Comparison of ENCODE assay signal across 8 cellular contexts in the genomic region with DNA sequence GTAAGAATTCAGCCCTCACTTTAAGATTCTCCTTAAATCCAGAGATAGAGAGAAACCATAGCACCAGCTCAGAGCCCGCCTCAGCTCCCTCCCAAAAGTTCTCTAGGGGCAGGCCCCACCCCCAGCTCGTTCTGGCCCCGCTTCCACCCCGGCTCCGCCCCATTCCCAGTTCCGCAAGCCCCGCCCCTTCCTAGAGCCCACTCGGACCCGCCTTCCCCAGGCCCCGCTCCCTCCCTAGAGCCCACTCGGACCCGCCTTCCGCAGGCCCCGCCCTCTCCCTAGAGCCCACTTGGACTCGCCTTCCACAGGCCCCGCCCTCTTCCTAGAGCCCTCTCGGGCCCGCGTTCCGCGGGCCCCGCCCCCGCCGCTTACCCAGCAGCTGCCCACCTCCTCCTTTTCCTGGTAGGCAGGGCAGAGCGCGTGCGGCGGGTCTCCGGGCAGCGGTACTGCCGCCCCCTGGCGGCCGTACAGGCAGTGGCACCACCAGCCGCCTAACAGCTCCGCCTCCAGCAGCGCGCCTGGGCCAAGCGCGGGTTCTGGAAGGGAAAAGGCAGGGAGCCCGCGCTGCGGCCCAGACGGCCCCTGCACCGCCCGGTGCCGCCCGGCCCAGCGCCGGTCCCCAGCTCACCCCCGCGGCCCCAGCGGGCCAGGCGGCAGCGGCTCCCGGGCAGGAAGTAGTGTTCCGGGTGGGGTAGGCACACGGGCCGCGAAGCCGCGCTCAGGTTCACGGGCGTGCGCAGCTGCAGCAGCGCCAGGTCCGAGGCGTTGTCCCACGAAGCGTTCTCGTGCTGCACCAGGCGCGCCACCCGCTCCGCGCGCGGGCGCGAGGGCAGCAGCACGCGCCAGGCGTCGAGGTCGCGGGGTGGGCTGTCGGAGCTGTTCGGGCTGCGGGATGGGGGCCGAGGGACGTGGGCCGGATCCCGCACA. TPM values are rescaled to one million over a fixed set of nuclear protein-coding genes. Genes with fewer than 3 reads are reported as not detected.
A peak's percentile ranks its signal among the peaks of the same experiment; 100 is the strongest.
DNase-seq lines count a peak whose midpoint lies in the region; ATAC-seq and TF ChIP-seq lines count a peak whose summit lies in the region.

No MANE protein-coding gene starts in this region.

- no peaks in the 10 kb centered on the region for H3K27me3 ChIP-seq in PC-9 (ENCODE audit: insufficient read depth, low read depth)
- peaks cover 0 to 5% (median 0%) of the 10 kb centered on the region in 4 donors for H3K27me3 ChIP-seq in esophagus muscularis mucosa

- no peak for TF ChIP-seq EP300 in esophagus muscularis mucosa (IDR thresholded peaks at IDR 0.05)

- no peaks in the 10 kb centered on the region for H4K20me1 ChIP-seq in PC-9 (ENCODE audit: insufficient read depth)

- no peaks in the 10 kb centered on the region for H3K36me3 Mint-ChIP-seq in activated T-cell treated with anti-CD3 and anti-CD28 coated beads, Interleukin-2, amount 50 U/mL, for 4 hours (ENCODE audit: insufficient read depth)

- peaks cover 6% of the 10 kb centered on the region for H3K4me1 Mint-ChIP-seq in activated T-cell treated with anti-CD3 and anti-CD28 coated beads, Interleukin-2, amount 50 U/mL, for 4 hours (ENCODE audit: low read depth)

- H3K4me2 ChIP-seq in PC-9, result peak overlapping the region; percentile 78

- peak; percentile 93 for TF ChIP-seq CTCF in PC-9 (conservative IDR thresholded peaks at IDR 0.05)
- peak in 2 of 3 experiments; percentile 99 to 100 for TF ChIP-seq CTCF in esophagus muscularis mucosa (IDR thresholded peaks at IDR 0.05)

- peak; percentile 86 for ATAC-seq in GM21737 (IDR thresholded peaks at IDR 0.05; ENCODE audit: unreplicated experiment)
- ATAC-seq in activated T-cell treated with anti-CD3 and anti-CD28 coated beads, Interleukin-2, amount 50 U/mL, for 4 hours, result peak; percentile 92 to 94

- H3F3A ChIP-seq in PC-9 (ENCODE audit: insufficient read depth, low read depth), result peaks cover 40% of the 10 kb centered on the region

- 1% methylated on average over 24 of the region's 92 CpGs for WGBS in esophagus muscularis mucosa

- H3K4me3 Mint-ChIP-seq in activated T-cell treated with anti-CD3 and anti-CD28 coated beads, Interleukin-2, amount 50 U/mL, for 4 hours, result peak overlapping the region; percentile 46

- H3K9me3 ChIP-seq in PC-9 (ENCODE audit: insufficient read depth, low read depth), result no peaks in the 10 kb centered on the region
- H3K9me3 ChIP-seq in esophagus muscularis mucosa, result no peaks in the 10 kb centered on the region

- H3K9me2 ChIP-seq in PC-9 (ENCODE audit: insufficient read depth), result no peaks in the 10 kb centered on the region

- no peaks in the 10 kb centered on the region for H3K36me3 ChIP-seq in PC-9 (ENCODE audit: low read depth)
- H3K36me3 ChIP-seq in esophagus muscularis mucosa, result no peaks in the 10 kb centered on the region

- H3K9me3 Mint-ChIP-seq in activated T-cell treated with anti-CD3 and anti-CD28 coated beads, Interleukin-2, amount 50 U/mL, for 4 hours, result no peaks in the 10 kb centered on the region

- no peaks in the 10 kb centered on the region for H3K79me2 ChIP-seq in PC-9 (ENCODE audit: low read depth)

- intact Hi-C loops in PC-9 (cut with micrococcal nuclease; ENCODE audit: unreplicated experiment) (loop anchor here (1.0 to 5.0 kb wide), 7 partner anchors 25 to 726 kb away; partner anchors contain the start of genes BCKDK, HSD3B7, KAT8 and STX4), esophagus muscularis mucosa (cut with DNase I) (loop anchor here (5.0 kb wide), 2 partner anchors 35 to 155 kb away; partner anchors contain the start of genes BCKDK and HSD3B7)

- H3K4me1 ChIP-seq in PC-9 (replicated peaks; ENCODE audit: insufficient read depth) (peaks cover 39% of the 10 kb centered on the region), esophagus muscularis mucosa (peaks cover 18 to 27% (median 23%) of the 10 kb centered on the region in 4 donors)

- no peaks in the 10 kb centered on the region for H3K27me3 Mint-ChIP-seq in activated T-cell treated with anti-CD3 and anti-CD28 coated beads, Interleukin-2, amount 50 U/mL, for 4 hours (ENCODE audit: low read depth)

- POLR2A ChIA-PET in PC-9 (lab: Charles Lee; ENCODE audit: unreplicated experiment), result interaction anchor here (0.5 to 1.9 kb wide), 21 partner anchors 8 to 484 kb away, joined by 3 to 108 read pairs (median 6); partner anchors contain the start of genes CTF1, FBRS, FUS and HSD3B7

- BruUV-seq in PC-9 (replicated peaks; lab: Mats Ljungman, UMichigan), result no TSS peak

- no peak for TF ChIP-seq POLR2A in esophagus muscularis mucosa (IDR thresholded peaks at IDR 0.05; ENCODE audit: low read depth)

- DNase-seq in DMS79 (lab: John Stamatoyannopoulos, UW) (peak; percentile 97), KG1 (lab: John Stamatoyannopoulos, UW) (peak; percentile 97), PC-9 (peak; percentile 95 to 100), esophagus muscularis mucosa (ENCODE audit: extremely low spot score) (peak; percentile 100), myocyte (ENCODE audit: low read depth) (peak; percentile 99)
- DNase-seq in activated T-cell treated with anti-CD3 and anti-CD28 coated beads, Interleukin-2, amount 50 U/mL, for 4 hours, result peak; percentile 97
- peak; percentile 95 to 97 for DNase-seq in stimulated activated CD8-positive, alpha-beta memory T cell treated with anti-CD3 and anti-CD28 coated beads, Interleukin-7, amount 100 ng/mL, for 4 hours (ENCODE audit: low read depth in 2 of 2)

- peak overlapping the region; percentile 52 for H3K4me3 ChIP-seq in PC-9
- H3K4me3 ChIP-seq in esophagus muscularis mucosa, result peak overlapping the region; percentile 56 to 72 (median 62)

- peak overlapping the region; percentile 69 for H3K27ac ChIP-seq in PC-9
- H3K27ac ChIP-seq in esophagus muscularis mucosa (replicated peaks in 1 of 4), result peak overlapping the region; percentile 79 to 86 (median 82)

- CTCF ChIA-PET in PC-9 (lab: Charles Lee), result interaction anchor here (0.5 to 1.9 kb wide), 25 partner anchors 8 to 318 kb away, joined by 3 to 49 read pairs (median 4); partner anchors contain the start of genes FUS, HSD3B7, ITGAX and KAT8

- peak overlapping the region; percentile 71 for H2AFZ ChIP-seq in PC-9

RNA-seq across cellular contexts. Expression of gene PRSS8, which starts 6.8 kb away (rescaled TPM):
- 147 and 154 TPM in 2 replicates for total RNA-seq in PC-9 (2021)
- under 1 TPM; 0.11 to 0.58 (median 0.38) TPM for total RNA-seq in activated T-cell treated with anti-CD3 and anti-CD28 coated beads, Interleukin-2, amount 50 U/mL, for 4 hours
- under 1 TPM in 1 of 4 donors, not detected in 3; 0.34 TPM for total RNA-seq in esophagus muscularis mucosa
- total RNA-seq in myocyte, result 0.08 TPM in 1 of 2 replicates, not detected in the other
- polyA plus RNA-seq in myocyte (2012), result not detected

RNA-seq across cellular contexts. Expression of gene PRSS36, which starts 7.5 kb away (rescaled TPM):
- 4.1 and 6.8 TPM in 2 replicates for total RNA-seq in PC-9 (2021)
- under 1 TPM in 2 of 3 donors, not detected in 1; 0.40 to 0.78 TPM for total RNA-seq in activated T-cell treated with anti-CD3 and anti-CD28 coated beads, Interleukin-2, amount 50 U/mL, for 4 hours
- total RNA-seq in esophagus muscularis mucosa, result 1 to 10 TPM; 2.7 to 8.4 (median 5.1) TPM
- total RNA-seq in myocyte, result 0.51 and 1.6 TPM in 2 replicates
- 0.35 TPM for polyA plus RNA-seq in myocyte (2012)

RNA-seq across cellular contexts. Expression of gene KAT8, which starts 24.9 kb away (rescaled TPM):
- total RNA-seq in PC-9 (2021) (81.4 and 84.3 TPM in 2 replicates), esophagus muscularis mucosa (10 to 100 TPM; 61.0 to 83.4 (median 72.6) TPM), myocyte (46.7 and 53.5 TPM in 2 replicates)
- total RNA-seq in activated T-cell treated with anti-CD3 and anti-CD28 coated beads, Interleukin-2, amount 50 U/mL, for 4 hours, result 10 to 100 TPM; 59.8 to 63.9 (median 61.9) TPM
- polyA plus RNA-seq in myocyte (2012), result 36.6 TPM

RNA-seq across cellular contexts. Expression of gene BCKDK, which starts 34.2 kb away (rescaled TPM):
- total RNA-seq in PC-9 (2021) (41.5 and 66.5 TPM in 2 replicates), esophagus muscularis mucosa (10 to 100 TPM; 34.1 to 73.7 (median 51.4) TPM), myocyte (158 and 239 TPM in 2 replicates)
- 10 to 100 TPM; 41.9 to 46.5 (median 43.2) TPM for total RNA-seq in activated T-cell treated with anti-CD3 and anti-CD28 coated beads, Interleukin-2, amount 50 U/mL, for 4 hours
- polyA plus RNA-seq in myocyte (2012), result 96.3 TPM

RNA-seq across cellular contexts. Expression of gene FUS, which starts 37.6 kb away (rescaled TPM):
- total RNA-seq in PC-9 (2021), result 429 and 637 TPM in 2 replicates
- total RNA-seq in activated T-cell treated with anti-CD3 and anti-CD28 coated beads, Interleukin-2, amount 50 U/mL, for 4 hours, result 100 to 1,000 TPM; 783 to 850 (median 809) TPM
- total RNA-seq in esophagus muscularis mucosa, result 10 to 100 TPM; 24.0 to 45.1 (median 34.2) TPM
- 14.6 and 18.3 TPM in 2 replicates for total RNA-seq in myocyte
- 253 TPM for polyA plus RNA-seq in myocyte (2012)

Comparison
In these comparisons a context has a peak if more than half of its experiments do, and no peak if none do; other contexts are left out.
1. Peak in every context shown above with its lines: DNase-seq, ATAC-seq, H3K4me3 ChIP-seq and H3K27ac ChIP-seq.
2. RNA of gene PRSS8, which starts 6.8 kb away (total RNA-seq): 147 to 154 TPM in PC-9; 0.11 to 0.58 TPM in activated T-cell treated with anti-CD3 and anti-CD28 coated beads, Interleukin-2, amount 50 U/mL, for 4 hours, 0.34 TPM in esophagus muscularis mucosa and 0.08 TPM in myocyte; every median in the first group is over 10 times any median in the second.